22 cellular contexts compared by ENCODE assay signal in genomic region chr1:44442791-44443190, GRCh38.
"Had no signal": no experiment of that assay in that cellular context is flagged by ENCODE, and none has a peak within 500 bp of the region (broad histone marks: within the 10 kb centered on the region; RNA-seq: fewer than 3 reads in every experiment).

No MANE protein-coding gene starts in this region.

- H3K27me3 Mint-ChIP-seq: dendritic cell treated with granulocyte-macrophage colony-stimulating factor and Interleukin-4, amounts not matched to agents 40 ng/mL and 50 ng/mL, for 4 days had no signal

- H3K4me3 Mint-ChIP-seq: activated CD8-positive, alpha-beta T cell treated with anti-CD3 and anti-CD28 coated beads, Interleukin-2, amount 10 ng/mL, durations not matched to agents 7 days and 5 days; activated naive CD4-positive, alpha-beta T cell treated with anti-CD3 and anti-CD28 coated beads, Interleukin-2, amount 50 U/mL, for 24 hours; dendritic cell treated with granulocyte-macrophage colony-stimulating factor and Interleukin-4, amounts not matched to agents 40 ng/mL and 50 ng/mL, for 4 days; mesothelial cell of epicardium; naive thymus-derived CD8-positive, alpha-beta T cell; neural progenitor cell had no signal

- H3K9me3 Mint-ChIP-seq: activated naive CD4-positive, alpha-beta T cell treated with anti-CD3 and anti-CD28 coated beads, Interleukin-2, amount 50 U/mL, for 24 hours; dendritic cell treated with granulocyte-macrophage colony-stimulating factor and Interleukin-4, amounts not matched to agents 40 ng/mL and 50 ng/mL, for 4 days; mesothelial cell of epicardium; naive thymus-derived CD8-positive, alpha-beta T cell; neural progenitor cell had no signal

- H3K4me1 Mint-ChIP-seq: activated naive CD4-positive, alpha-beta T cell treated with anti-CD3 and anti-CD28 coated beads, Interleukin-2, amount 50 U/mL, for 24 hours; mesothelial cell of epicardium; naive thymus-derived CD8-positive, alpha-beta T cell had no signal

- ATAC-seq: activated CD8-positive, alpha-beta T cell treated with anti-CD3 and anti-CD28 coated beads, Interleukin-2, amount 10 ng/mL, durations not matched to agents 7 days and 5 days; naive thymus-derived CD8-positive, alpha-beta T cell had no signal

- H3K27ac Mint-ChIP-seq: activated CD8-positive, alpha-beta T cell treated with anti-CD3 and anti-CD28 coated beads, Interleukin-2, amount 10 ng/mL, durations not matched to agents 7 days and 5 days; activated naive CD4-positive, alpha-beta T cell treated with anti-CD3 and anti-CD28 coated beads, Interleukin-2, amount 50 U/mL, for 24 hours; dendritic cell treated with granulocyte-macrophage colony-stimulating factor and Interleukin-4, amounts not matched to agents 40 ng/mL and 50 ng/mL, for 4 days; mesothelial cell of epicardium; naive thymus-derived CD8-positive, alpha-beta T cell; neural progenitor cell had no signal

- H3K4me3 ChIP-seq: adrenal gland, breast epithelium, heart left ventricle, neural progenitor cell, sigmoid colon, spleen, upper lobe of left lung had no signal

- DNase-seq: activated CD4-positive, alpha-beta T cell treated with anti-CD3 and anti-CD28 coated beads for 1 hour; activated CD4-positive, alpha-beta T cell treated with anti-CD3 and anti-CD28 coated beads, Interleukin-2, amount 50 U/mL, for 1 hour; activated CD8-positive, alpha-beta T cell treated with anti-CD3 and anti-CD28 coated beads, Interleukin-2, amount 10 ng/mL, durations not matched to agents 7 days and 5 days; activated gamma-delta T cell treated with Interleukin-2 at 50 U/mL for 16 hours; adrenal gland; cerebellar nuclear complex; effector CD8-positive, alpha-beta T cell; erythroblast; heart left ventricle; naive thymus-derived CD8-positive, alpha-beta T cell; posterior cingulate gyrus; sigmoid colon; spleen; stimulated activated CD4-positive, alpha-beta T cell treated with anti-CD3 and anti-CD28 coated beads, Interleukin-4, amount 100 ng/mL, for 1 hour; stimulated activated naive CD4-positive, alpha-beta T cell treated with Interleukin-2 at 50 U/mL for 16 hours; T-helper 9 cell had no signal

- H3K36me3 Mint-ChIP-seq: activated naive CD4-positive, alpha-beta T cell treated with anti-CD3 and anti-CD28 coated beads, Interleukin-2, amount 50 U/mL, for 24 hours; mesothelial cell of epicardium; naive thymus-derived CD8-positive, alpha-beta T cell had no signal
